Comparison of ENCODE assay signal across 26 cellular contexts in the genomic region with DNA sequence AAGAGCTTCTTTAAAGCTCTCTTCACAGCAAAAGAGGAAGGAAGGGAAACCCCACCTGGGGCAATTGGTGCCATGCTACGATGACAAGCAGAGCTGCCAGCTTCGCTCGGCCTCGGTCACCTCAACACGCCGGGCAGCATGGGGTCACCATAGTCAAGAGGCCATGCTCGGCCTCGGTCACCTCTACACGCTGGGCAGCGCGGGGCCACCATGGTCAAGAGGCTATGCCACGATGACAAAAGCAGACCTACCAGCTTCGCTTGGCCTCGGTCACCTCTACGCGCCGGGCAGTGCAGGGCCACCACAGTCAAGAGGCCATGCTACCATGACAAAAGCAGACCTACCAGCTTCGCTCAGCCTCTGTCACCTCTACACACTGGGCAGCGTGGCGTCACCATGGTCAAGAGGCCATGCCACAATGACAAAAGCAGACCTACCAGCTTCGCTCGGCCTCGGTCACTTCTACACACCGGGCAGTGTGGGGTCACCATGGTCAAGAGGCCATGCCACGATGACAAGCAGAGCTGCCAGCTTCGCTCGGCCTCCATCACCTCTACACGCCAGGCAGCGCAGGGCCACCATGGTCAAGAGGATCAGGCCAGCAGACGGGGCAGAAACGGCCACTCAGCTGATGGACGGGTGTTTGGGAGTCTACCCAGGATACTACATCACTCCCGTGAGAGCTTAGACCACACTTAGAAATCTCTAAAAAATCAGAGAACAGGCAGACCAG. TPM values are rescaled to one million over a fixed set of nuclear protein-coding genes. Genes with fewer than 3 reads are reported as not detected.
DNase-seq lines count a peak whose midpoint lies in the region; ATAC-seq and TF ChIP-seq lines count a peak whose summit lies in the region.
"Had no signal": no experiment of that assay in that cellular context is flagged by ENCODE, and none has a peak within 500 bp of the region (broad histone marks: within the 10 kb centered on the region; RNA-seq: fewer than 3 reads in every experiment).

No MANE protein-coding gene starts in this region.

- H3K27me3 ChIP-seq in subcutaneous abdominal adipose tissue (ENCODE audit: control insufficient read depth in 5 of 5, insufficient read depth in 4 of 5, low read length in 5 of 5) (no peaks in the 10 kb centered on the region), gastroesophageal sphincter (no peaks in the 10 kb centered on the region)
- H3K27me3 ChIP-seq: heart left ventricle had no signal

- H3K27me3 Mint-ChIP-seq in activated CD8-positive, alpha-beta memory T cell treated with anti-CD3 and anti-CD28 coated beads, Interleukin-2, amount 10 ng/mL, durations not matched to agents 7 days and 5 days = no peaks in the 10 kb centered on the region
- peaks cover 9% of the 10 kb centered on the region for H3K27me3 Mint-ChIP-seq in endothelial cell (ENCODE audit: unreplicated experiment)

- TF ChIP-seq CTCF in endothelial cell (IDR thresholded peaks at IDR 0.05; ENCODE audit: unreplicated experiment) = no peak
- TF ChIP-seq CTCF in gastroesophageal sphincter (IDR thresholded peaks at IDR 0.05) = no peak

- DNase-seq in activated CD8-positive, alpha-beta memory T cell treated with anti-CD3 and anti-CD28 coated beads for 24 hours = peak; percentile 30
- DNase-seq in activated CD8-positive, alpha-beta memory T cell treated with anti-CD3 and anti-CD28 coated beads, Interleukin-2, amount 50 U/mL, for 4 hours = no peak
- DNase-seq in activated CD8-positive, alpha-beta memory T cell treated with anti-CD3 and anti-CD28 coated beads, Interleukin-2, amount 10 ng/mL, durations not matched to agents 7 days and 5 days = peak; percentile 22
- no peak for DNase-seq in endothelial cell (ENCODE audit: low spot score)
- no peak for DNase-seq in NCI-H2196 (lab: John Stamatoyannopoulos, UW; ENCODE audit: unreplicated experiment)
- DNase-seq in NCI-H1048 (lab: John Stamatoyannopoulos, UW) = no peak
- DNase-seq: activated naive CD4-positive, alpha-beta T cell treated with Interleukin-2 at 50 U/mL for 16 hours; DMS 273 treated with DMSO at 0.1 percent for 48 hours; GF-D8; HFFc6; NCI-H1092 treated with DMSO at 0.1 percent for 48 hours; NCI-H2029; NCI-H446; occipital lobe; stimulated activated CD4-positive, alpha-beta T cell treated with anti-CD3 and anti-CD28 coated beads, Interleukin-12 subunit alpha, Interleukin-12 subunit beta, amount 100 ng/mL, for 4 hours; substantia nigra; T-helper 9 cell had no signal

- peak overlapping the region; percentile 56 for H3K27ac ChIP-seq in subcutaneous abdominal adipose tissue (ENCODE audit: low read depth, low read length)
- no peak overlapping the region for H3K27ac ChIP-seq in gastroesophageal sphincter
- H3K27ac ChIP-seq: C4-2B, SK-N-MC had no signal

- H3K36me3 Mint-ChIP-seq in activated CD8-positive, alpha-beta memory T cell treated with anti-CD3 and anti-CD28 coated beads, Interleukin-2, amount 10 ng/mL, durations not matched to agents 7 days and 5 days = peaks cover 78% of the 10 kb centered on the region
- H3K36me3 Mint-ChIP-seq in endothelial cell (ENCODE audit: low read depth, unreplicated experiment) = peaks cover 60% of the 10 kb centered on the region

- H3K4me1 ChIP-seq in subcutaneous abdominal adipose tissue (ENCODE audit: control insufficient read depth in 5 of 5, insufficient read depth in 5 of 5, low read length in 5 of 5) (peaks cover 6 to 87% (median 75%) of the 10 kb centered on the region in 5 donors), gastroesophageal sphincter (peaks cover 0 to 20% (median 0%) of the 10 kb centered on the region in 3 donors)

- CTCF ChIA-PET in activated CD8-positive, alpha-beta memory T cell treated with anti-CD3 and anti-CD28 coated beads, Interleukin-2, amount 10 ng/mL, durations not matched to agents 7 days and 5 days (lab: Charles Lee) = interaction anchor here (0.6 to 1.1 kb wide), 3 partner anchors 56 to 462 kb away, joined by 3 read pairs; no protein-coding TSS in a partner anchor

- no peak overlapping the region for H3K4me3 Mint-ChIP-seq in activated CD8-positive, alpha-beta memory T cell treated with anti-CD3 and anti-CD28 coated beads, Interleukin-2, amount 10 ng/mL, durations not matched to agents 7 days and 5 days
- peak overlapping the region; percentile 85 for H3K4me3 Mint-ChIP-seq in endothelial cell (ENCODE audit: unreplicated experiment)
- H3K4me3 Mint-ChIP-seq: HFFc6, WTC11 had no signal

- peaks cover 10% of the 10 kb centered on the region for H3K9me3 Mint-ChIP-seq in activated CD8-positive, alpha-beta memory T cell treated with anti-CD3 and anti-CD28 coated beads, Interleukin-2, amount 10 ng/mL, durations not matched to agents 7 days and 5 days (ENCODE audit: low read depth)
- H3K9me3 Mint-ChIP-seq in endothelial cell (ENCODE audit: unreplicated experiment) = peaks cover 7% of the 10 kb centered on the region

- H3K9me3 ChIP-seq in subcutaneous abdominal adipose tissue (ENCODE audit: control insufficient read depth in 5 of 5, low read length in 5 of 5) (no peaks in the 10 kb centered on the region), gastroesophageal sphincter (no peaks in the 10 kb centered on the region)

- no peak for TF ChIP-seq POLR2A in gastroesophageal sphincter (IDR thresholded peaks at IDR 0.05)

- peaks cover 53% of the 10 kb centered on the region for H3K4me1 Mint-ChIP-seq in activated CD8-positive, alpha-beta memory T cell treated with anti-CD3 and anti-CD28 coated beads, Interleukin-2, amount 10 ng/mL, durations not matched to agents 7 days and 5 days
- H3K4me1 Mint-ChIP-seq in endothelial cell (ENCODE audit: unreplicated experiment) = peaks cover 30% of the 10 kb centered on the region
- H3K4me1 Mint-ChIP-seq: WTC11 had no signal

- no peak for ATAC-seq in activated CD8-positive, alpha-beta memory T cell treated with anti-CD3 and anti-CD28 coated beads, Interleukin-2, amount 10 ng/mL, durations not matched to agents 7 days and 5 days
- no peak for ATAC-seq in gastroesophageal sphincter
- ATAC-seq: heart left ventricle, Panc1, WTC11 had no signal

- H3K36me3 ChIP-seq in subcutaneous abdominal adipose tissue (ENCODE audit: control insufficient read depth in 5 of 5, insufficient read depth in 5 of 5, low read length in 5 of 5) = peaks cover 12 to 43% (median 36%) of the 10 kb centered on the region in 5 donors
- peaks cover 0 to 75% of the 10 kb centered on the region in 2 donors for H3K36me3 ChIP-seq in gastroesophageal sphincter

- no peak overlapping the region for H3K9ac ChIP-seq in subcutaneous abdominal adipose tissue (ENCODE audit: low read length in 5 of 5)

- H3K27ac Mint-ChIP-seq in activated CD8-positive, alpha-beta memory T cell treated with anti-CD3 and anti-CD28 coated beads, Interleukin-2, amount 10 ng/mL, durations not matched to agents 7 days and 5 days = peak overlapping the region; percentile 82
- no peak overlapping the region for H3K27ac Mint-ChIP-seq in endothelial cell (ENCODE audit: unreplicated experiment)
- H3K27ac Mint-ChIP-seq: HFFc6, WTC11 had no signal

- TF ChIP-seq EP300 in gastroesophageal sphincter (IDR thresholded peaks at IDR 0.05) = no peak

- H3K4me3 ChIP-seq in subcutaneous abdominal adipose tissue (ENCODE audit: low read depth in 1 of 5, low read length in 5 of 5) (no peak overlapping the region), gastroesophageal sphincter (no peak overlapping the region)
- H3K4me3 ChIP-seq: heart left ventricle, lung, SK-N-MC had no signal

- WGBS in gastroesophageal sphincter (ENCODE audit: low coverage in 1 of 2), 2 donors = 82% methylated on average over 6 of the region's 33 CpGs; no CpG with 5 or more reads in 1 of the 2 donors

RNA-seq across cellular contexts. Expression of a gene that starts 12.1 kb away (rescaled TPM):
- total RNA-seq in activated CD8-positive, alpha-beta memory T cell treated with anti-CD3 and anti-CD28 coated beads, Interleukin-2, amount 10 ng/mL, durations not matched to agents 7 days and 5 days = 10 to 100 TPM; 47.5 to 56.0 TPM
- total RNA-seq in endothelial cell (ENCODE audit: unreplicated experiment) (95.2 TPM), gastroesophageal sphincter (10 to 100 TPM; 24.3 to 46.8 (median 35.9) TPM)

RNA-seq across cellular contexts. Expression of a gene that starts 31.4 kb away (rescaled TPM):
- total RNA-seq in activated CD8-positive, alpha-beta memory T cell treated with anti-CD3 and anti-CD28 coated beads, Interleukin-2, amount 10 ng/mL, durations not matched to agents 7 days and 5 days = 100 to 1,000 TPM; 177 to 202 TPM
- total RNA-seq in endothelial cell (ENCODE audit: unreplicated experiment) (not detected), gastroesophageal sphincter (1 to 10 TPM in 1 of 4 donors, under 1 TPM in 1, not detected in 2; 0.37 to 4.0 TPM)
- total RNA-seq: HFFc6, renal cortical epithelial cell, WTC11 had no signal

Comparison
In these comparisons a context has a peak if more than half of its experiments do, and no peak if none do; other contexts are left out.
1. DNase-seq: peak in activated CD8-positive, alpha-beta memory T cell treated with anti-CD3 and anti-CD28 coated beads for 24 hours (single experiment) and activated CD8-positive, alpha-beta memory T cell treated with anti-CD3 and anti-CD28 coated beads, Interleukin-2, amount 10 ng/mL, durations not matched to agents 7 days and 5 days (single experiment); none in activated CD8-positive, alpha-beta memory T cell treated with anti-CD3 and anti-CD28 coated beads, Interleukin-2, amount 50 U/mL, for 4 hours (single experiment), endothelial cell (single experiment), NCI-H2196 (single experiment) and NCI-H1048 (single experiment).
2. RNA of a gene that starts 31.4 kb away (total RNA-seq): 177 to 202 TPM in activated CD8-positive, alpha-beta memory T cell treated with anti-CD3 and anti-CD28 coated beads, Interleukin-2, amount 10 ng/mL, durations not matched to agents 7 days and 5 days; 0.37 to 4.0 TPM in gastroesophageal sphincter and not detected in endothelial cell (single experiment); every median in the first group is over 10 times any median in the second.